Comparison of ENCODE assay signal across 1 cellular context in the genomic region with DNA sequence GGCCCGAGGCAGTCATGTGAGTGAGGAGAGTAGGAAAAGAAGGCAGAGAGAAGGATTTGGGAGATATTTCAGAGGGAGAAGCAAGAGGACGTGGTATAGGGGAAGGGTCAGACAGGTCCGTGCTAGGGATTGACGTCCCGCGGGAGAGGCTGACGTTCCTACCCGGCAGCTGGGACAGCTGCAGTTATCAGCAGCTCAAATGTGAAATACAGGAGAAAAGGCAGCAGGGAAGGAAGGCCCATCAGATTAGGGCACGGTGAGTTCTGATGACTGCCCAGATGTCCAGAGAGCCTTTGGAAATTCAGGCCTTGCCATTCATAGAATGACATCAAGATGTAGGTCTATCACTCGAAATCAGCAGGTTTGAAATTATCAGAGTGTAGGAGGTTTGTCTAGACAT.
TF ChIP-seq lines count a peak whose summit lies in the region.

No MANE protein-coding gene starts in this region.

TF ChIP-seq in SK-N-SH treated with all-trans-retinoic acid at 6 μM for 48 hours, 23 proteins besides CTCF, POLR2A, EP300 and RAD21 (continued from another document):
- no peak for TF ChIP-seq POU6F1 (CRISPR knock-in tag; IDR thresholded peaks at IDR 0.05; ENCODE audit: borderline replicate concordance, low read depth)
TF ChIP-seq in SK-N-SH treated with all-trans-retinoic acid at 6 μM for 48 hours: peak in this region for 0.
